In genomic region chr2:200380833-200381542, GRCh38 we compare ENCODE assay signal across 9 cellular contexts.
A peak's percentile ranks its signal among the peaks of the same experiment; 100 is the strongest.
DNase-seq lines count a peak whose midpoint lies in the region; ATAC-seq and TF ChIP-seq lines count a peak whose summit lies in the region.
"Had no signal": no experiment of that assay in that cellular context is flagged by ENCODE, and none has a peak within 500 bp of the region (broad histone marks: within the 10 kb centered on the region; RNA-seq: fewer than 3 reads in every experiment).

No MANE protein-coding gene starts in this region.

- POLR2A ChIA-PET in MCF 10A (lab: Yijun Ruan, JAX), result interaction anchor here (0.7 to 0.9 kb wide), 4 partner anchors 9 to 75 kb away, joined by 3 read pairs; no protein-coding TSS in a partner anchor

- no peak for TF ChIP-seq POLR2A in breast epithelium (IDR thresholded peaks at IDR 0.05)

- H3K4me3 Mint-ChIP-seq in MCF 10A (ENCODE audit: unreplicated experiment), result no peak overlapping the region

- no peaks in the 10 kb centered on the region for H3K9me3 Mint-ChIP-seq in MCF 10A (ENCODE audit: unreplicated experiment)

- peaks cover 26% of the 10 kb centered on the region for H3K4me1 Mint-ChIP-seq in MCF 10A (ENCODE audit: insufficient read depth, unreplicated experiment)

- H3K9me3 ChIP-seq in breast epithelium (no peaks in the 10 kb centered on the region), aorta (ENCODE audit: control insufficient read depth, low read length) (no peaks in the 10 kb centered on the region)

- intact Hi-C loops in MCF 10A (cut with micrococcal nuclease), result no loop called here
- intact Hi-C loops in breast epithelium (cut with DNase I; ENCODE audit: low total_unique reads), result no loop called here
- intact Hi-C loops in aorta (cut with DNase I), result no loop called here

- CTCF ChIA-PET in MCF 10A (lab: Yijun Ruan, JAX), result interaction anchor here (0.9 to 1.2 kb wide), 2 partner anchors 10 to 394 kb away, joined by 3 read pairs; no protein-coding TSS in a partner anchor

- no peak overlapping the region for H3K27ac ChIP-seq in breast epithelium
- H3K27ac ChIP-seq in epithelial cell of prostate, result peak overlapping the region; percentile 64
- H3K27ac ChIP-seq in aorta (ENCODE audit: low read depth in 1 of 2, low read length in 2 of 2), result peak overlapping the region; percentile 52 to 69

- no peaks in the 10 kb centered on the region for H3K36me3 Mint-ChIP-seq in MCF 10A (ENCODE audit: insufficient read depth, unreplicated experiment)

- WGBS in aorta, 2 donors, result 53 to 54% methylated on average over 5 of the region's 5 CpGs

- TF ChIP-seq CTCF in MCF 10A (IDR thresholded peaks at IDR 0.05; ENCODE audit: unreplicated experiment) (no peak), breast epithelium (IDR thresholded peaks at IDR 0.05) (no peak)

- H3K4me3 ChIP-seq in breast epithelium, result no peak overlapping the region
- no peak overlapping the region for H3K4me3 ChIP-seq in aorta (ENCODE audit: low read length in 2 of 2)
- H3K4me3 ChIP-seq: skin epidermis had no signal

- DNase-seq in MCF 10A (ENCODE audit: unreplicated experiment) (peak; percentile 34), breast epithelium (ENCODE audit: low spot score in 2 of 2) (no peak), NOMO-1 treated with DMSO at 0.1 percent for 48 hours (lab: John Stamatoyannopoulos, UW; ENCODE audit: unreplicated experiment) (peak; percentile 34), epithelial cell of prostate (ENCODE audit: low read depth, low spot score) (no peak), aorta (no peak), SHP77 (lab: John Stamatoyannopoulos, UW) (no peak)
- DNase-seq in stimulated activated CD4-positive, alpha-beta T cell treated with anti-CD3 and anti-CD28 coated beads, Interleukin-12 subunit alpha, Interleukin-12 subunit beta, amount 100 ng/mL, for 4 hours, result no peak
- no peak for DNase-seq in stimulated activated CD4-positive, alpha-beta T cell treated with anti-CD3 and anti-CD28 coated beads, Interleukin-15, amount 100 ng/mL, for 24 hours

- H3K4me1 ChIP-seq in breast epithelium, result peaks cover 0 to 16% of the 10 kb centered on the region in 2 donors
- H3K4me1 ChIP-seq in aorta (ENCODE audit: control insufficient read depth in 1 of 2, insufficient read depth in 2 of 2, low read length in 2 of 2), result peaks cover 1 to 20% of the 10 kb centered on the region in 2 donors

- H3K27me3 Mint-ChIP-seq in MCF 10A (ENCODE audit: insufficient read depth, unreplicated experiment), result no peaks in the 10 kb centered on the region

- no TSS peak for BruUV-seq in MCF 10A (replicated peaks; lab: Mats Ljungman, UMichigan)

- H3K27ac Mint-ChIP-seq in MCF 10A (ENCODE audit: low read depth, unreplicated experiment), result peak overlapping the region; percentile 76

- no peaks in the 10 kb centered on the region for H3K27me3 ChIP-seq in breast epithelium
- H3K27me3 ChIP-seq in aorta (ENCODE audit: control insufficient read depth in 1 of 2, insufficient read depth in 2 of 2, low read length in 1 of 2), result no peaks in the 10 kb centered on the region

- H3K36me3 ChIP-seq in breast epithelium (no peaks in the 10 kb centered on the region), aorta (ENCODE audit: control insufficient read depth in 1 of 2, insufficient read depth in 2 of 2, low read length in 1 of 2) (no peaks in the 10 kb centered on the region)

- ATAC-seq in aorta (ENCODE audit: low FRiP score), result no peak

Comparison
In these comparisons a context has a peak if more than half of its experiments do, and no peak if none do; other contexts are left out.
1. DNase-seq: peak in MCF 10A (single experiment) and NOMO-1 treated with DMSO at 0.1 percent for 48 hours (single experiment); none in breast epithelium (0 of 2), epithelial cell of prostate (single experiment), aorta (0 of 2), SHP77 (0 of 2), stimulated activated CD4-positive, alpha-beta T cell treated with anti-CD3 and anti-CD28 coated beads, Interleukin-12 subunit alpha, Interleukin-12 subunit beta, amount 100 ng/mL, for 4 hours (single experiment) and stimulated activated CD4-positive, alpha-beta T cell treated with anti-CD3 and anti-CD28 coated beads, Interleukin-15, amount 100 ng/mL, for 24 hours (single experiment).
2. H3K27ac ChIP-seq: peak in epithelial cell of prostate (single experiment) and aorta (2 of 2); none in breast epithelium (0 of 2).